ENCODE assay signal across 9 cellular contexts in genomic region chr16:634996-635395, GRCh38. TPM values are rescaled to one million over a fixed set of nuclear protein-coding genes. Genes with fewer than 3 reads are reported as not detected.
A peak's percentile ranks its signal among the peaks of the same experiment; 100 is the strongest.
DNase-seq lines count a peak whose midpoint lies in the region; ATAC-seq and TF ChIP-seq lines count a peak whose summit lies in the region.
"Had no signal": no experiment of that assay in that cellular context is flagged by ENCODE, and none has a peak within 500 bp of the region (broad histone marks: within the 10 kb centered on the region; RNA-seq: fewer than 3 reads in every experiment).

No MANE protein-coding gene starts in this region.

- no peak for ATAC-seq in esophagus mucosa
- no peak for ATAC-seq in GM19395 (IDR thresholded peaks at IDR 0.05; ENCODE audit: unreplicated experiment)

- H3K36me3 Mint-ChIP-seq in dendritic cell treated with granulocyte-macrophage colony-stimulating factor and Interleukin-4, amounts not matched to agents 40 ng/mL and 50 ng/mL, for 4 days (ENCODE audit: low read depth) = peaks cover 34% of the 10 kb centered on the region
- no peaks in the 10 kb centered on the region for H3K36me3 Mint-ChIP-seq in osteocyte (ENCODE audit: unreplicated experiment)

- peaks cover 26% of the 10 kb centered on the region for H3K4me1 Mint-ChIP-seq in dendritic cell treated with granulocyte-macrophage colony-stimulating factor and Interleukin-4, amounts not matched to agents 40 ng/mL and 50 ng/mL, for 4 days (ENCODE audit: low read depth)
- peaks cover 9% of the 10 kb centered on the region for H3K4me1 Mint-ChIP-seq in osteocyte (ENCODE audit: unreplicated experiment)

- peak overlapping the region; percentile 95 for H3K4me2 ChIP-seq in DOHH2 (ENCODE audit: low read length)

- H3K9me3 ChIP-seq in DOHH2 (ENCODE audit: control insufficient read depth, insufficient read depth, low read length) = no peaks in the 10 kb centered on the region

- DNase-seq in NB4 (ENCODE audit: low read depth) (no peak), osteocyte (ENCODE audit: extremely low spot score, unreplicated experiment) (no peak), DMS79 treated with DMSO at 0.1 percent for 48 hours (lab: John Stamatoyannopoulos, UW) (no peak)
- DNase-seq in effector CD8-positive, alpha-beta T cell (lab: John Stamatoyannopoulos, UW) = no peak
- DNase-seq: NCI-H526 had no signal

- H3K27me3 Mint-ChIP-seq in dendritic cell treated with granulocyte-macrophage colony-stimulating factor and Interleukin-4, amounts not matched to agents 40 ng/mL and 50 ng/mL, for 4 days = peaks cover 11% of the 10 kb centered on the region
- H3K27me3 Mint-ChIP-seq in osteocyte (ENCODE audit: unreplicated experiment) = no peaks in the 10 kb centered on the region

- H3K36me3 ChIP-seq in DOHH2 (ENCODE audit: control insufficient read depth, low read length) = peaks cover 29% of the 10 kb centered on the region

- peaks cover 37% of the 10 kb centered on the region for H3K4me1 ChIP-seq in DOHH2 (ENCODE audit: control insufficient read depth, low read length)

- no peaks in the 10 kb centered on the region for H3K9me2 ChIP-seq in DOHH2 (replicated peaks; ENCODE audit: control insufficient read depth, low read length)

- H3K4me3 ChIP-seq in DOHH2 (ENCODE audit: low read length) (peak overlapping the region; percentile 82), NB4 (ENCODE audit: low read depth, low read length) (peak overlapping the region; percentile 64)

- TF ChIP-seq CTCF in DOHH2 (IDR thresholded peaks at IDR 0.05; ENCODE audit: low read depth, low read length, poor library complexity, severe bottlenecking) (no peak), NB4 (IDR thresholded peaks at IDR 0.05; ENCODE audit: low read depth, low read length) (no peak), osteocyte (IDR thresholded peaks at IDR 0.05) (no peak)

- H3K79me2 ChIP-seq in DOHH2 (ENCODE audit: control insufficient read depth, low read length) = peaks cover 19% of the 10 kb centered on the region

- no peak overlapping the region for H3K27ac ChIP-seq in DOHH2 (ENCODE audit: low read depth, low read length)

- intact Hi-C loops in dendritic cell treated with granulocyte-macrophage colony-stimulating factor and Interleukin-4, amounts not matched to agents 40 ng/mL and 50 ng/mL, for 4 days (cut with micrococcal nuclease) = no loop called here

- H3K27me3 ChIP-seq in DOHH2 (ENCODE audit: control insufficient read depth, low read length) = no peaks in the 10 kb centered on the region

- TF ChIP-seq POLR2A in NB4 (IDR thresholded peaks at IDR 0.05; ENCODE audit: extremely low read depth, insufficient read length) = no peak

- peaks cover 12% of the 10 kb centered on the region for H3F3A ChIP-seq in DOHH2 (ENCODE audit: control insufficient read depth, insufficient read depth)

- no peaks in the 10 kb centered on the region for H3K9me3 Mint-ChIP-seq in dendritic cell treated with granulocyte-macrophage colony-stimulating factor and Interleukin-4, amounts not matched to agents 40 ng/mL and 50 ng/mL, for 4 days
- no peaks in the 10 kb centered on the region for H3K9me3 Mint-ChIP-seq in osteocyte (ENCODE audit: unreplicated experiment)

- peak overlapping the region; percentile 70 for H3K4me3 Mint-ChIP-seq in dendritic cell treated with granulocyte-macrophage colony-stimulating factor and Interleukin-4, amounts not matched to agents 40 ng/mL and 50 ng/mL, for 4 days
- H3K4me3 Mint-ChIP-seq in osteocyte (ENCODE audit: unreplicated experiment) = peak overlapping the region; percentile 68

- no peak overlapping the region for H3K27ac Mint-ChIP-seq in dendritic cell treated with granulocyte-macrophage colony-stimulating factor and Interleukin-4, amounts not matched to agents 40 ng/mL and 50 ng/mL, for 4 days
- no peak overlapping the region for H3K27ac Mint-ChIP-seq in osteocyte (ENCODE audit: unreplicated experiment)

- no peaks in the 10 kb centered on the region for H4K20me1 ChIP-seq in DOHH2 (ENCODE audit: control insufficient read depth, insufficient read depth, low read depth, low read length)

RNA-seq across cellular contexts. Expression of gene METTL26, which starts 1.1 kb away (rescaled TPM):
- total RNA-seq in osteocyte (58.2 and 69.8 TPM in 2 replicates), esophagus mucosa (40.2 TPM)

RNA-seq across cellular contexts. Expression of gene WFIKKN1, which starts 4.2 kb away (rescaled TPM):
- total RNA-seq in osteocyte (0.47 and 0.56 TPM in 2 replicates), esophagus mucosa (0.08 TPM)

RNA-seq across cellular contexts. Expression of gene MCRIP2, which starts 6.6 kb away (rescaled TPM):
- total RNA-seq in osteocyte (11.3 and 14.8 TPM in 2 replicates), esophagus mucosa (20.3 TPM)

RNA-seq across cellular contexts. Expression of gene WDR90, which starts 14.2 kb away (rescaled TPM):
- total RNA-seq in osteocyte (28.2 and 38.9 TPM in 2 replicates), esophagus mucosa (17.9 TPM)

RNA-seq across cellular contexts. Expression of gene RHOT2, which starts 32.9 kb away (rescaled TPM):
- total RNA-seq in osteocyte = 125 and 126 TPM in 2 replicates
- 58.7 TPM for total RNA-seq in esophagus mucosa
